32 cellular contexts compared by ENCODE assay signal in the genomic region with DNA sequence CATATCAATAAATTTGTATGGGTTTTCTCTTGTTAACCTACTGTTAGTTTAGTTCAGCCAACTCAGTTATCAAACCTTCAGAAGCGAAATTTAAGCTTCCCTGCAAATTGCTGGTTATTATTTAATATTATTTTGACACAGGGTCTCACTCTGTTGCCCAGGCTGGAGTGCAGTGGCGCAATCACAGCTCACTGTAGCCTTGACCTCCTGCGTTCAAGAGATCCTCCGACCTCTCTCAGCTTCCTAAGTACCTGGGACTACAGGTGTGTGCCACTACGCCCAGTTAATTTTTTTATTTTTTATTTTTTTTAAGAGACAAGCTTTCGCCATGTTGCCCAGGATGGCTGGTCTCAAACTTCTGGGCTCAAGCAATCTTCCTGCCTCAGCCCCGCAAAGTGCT.
"Had no signal": no experiment of that assay in that cellular context is flagged by ENCODE, and none has a peak within 500 bp of the region (broad histone marks: within the 10 kb centered on the region; RNA-seq: fewer than 3 reads in every experiment).

No MANE protein-coding gene starts in this region.

- H3K4me1 Mint-ChIP-seq: central memory CD8-positive, alpha-beta T cell had no signal

- H3K27ac Mint-ChIP-seq: activated B cell treated with CpG ODN at 0.5 μM for 24 hours; activated CD4-positive, alpha-beta memory T cell treated with anti-CD3 and anti-CD28 coated beads, Interleukin-2, amount 10 ng/mL, durations not matched to agents 7 days and 5 days; activated naive CD8-positive, alpha-beta T cell treated with anti-CD3 and anti-CD28 coated beads, Interleukin-2, amount 10 ng/mL, durations not matched to agents 7 days and 5 days; activated T-cell treated with anti-CD3 and anti-CD28 coated beads, Interleukin-2, amount 50 U/mL, for 72 hours; T-helper 1 cell treated with Interleukin-12 subunit alpha and Interleukin-12 subunit beta and Interleukin-4 antibody, amounts not matched to agents 30 μg/mL and 1 μg/mL, for 36 hours; T-helper 2 cell treated with Interferon-gamma antibody and Interleukin-4, amounts not matched to agents 5 μg/mL and 100 μg/mL, for 36 hours had no signal

- H3K9me3 ChIP-seq: ascending aorta, Peyer's patch, SJSA1, SK-N-SH had no signal

- H3K4me3 Mint-ChIP-seq: activated B cell treated with CpG ODN at 0.5 μM for 24 hours; activated CD4-positive, alpha-beta memory T cell treated with anti-CD3 and anti-CD28 coated beads, Interleukin-2, amount 10 ng/mL, durations not matched to agents 7 days and 5 days; activated naive CD4-positive, alpha-beta T cell treated with anti-CD3 and anti-CD28 coated beads, Interleukin-2, amount 50 U/mL, for 24 hours; activated naive CD8-positive, alpha-beta T cell treated with anti-CD3 and anti-CD28 coated beads, Interleukin-2, amount 10 ng/mL, durations not matched to agents 7 days and 5 days; activated T-cell treated with anti-CD3 and anti-CD28 coated beads, Interleukin-2, amount 50 U/mL, for 72 hours; activated T-helper 17 cell treated with anti-CD3 and anti-CD28 coated beads, Interleukin-2, amount 50 U/mL, for 72 hours; central memory CD8-positive, alpha-beta T cell; T-helper 1 cell treated with Interleukin-12 subunit alpha and Interleukin-12 subunit beta and Interleukin-4 antibody, amounts not matched to agents 30 μg/mL and 1 μg/mL, for 36 hours; T-helper 2 cell treated with Interferon-gamma antibody and Interleukin-4, amounts not matched to agents 5 μg/mL and 100 μg/mL, for 36 hours had no signal

- H3K36me3 ChIP-seq: Peyer's patch, SJSA1 had no signal

- ATAC-seq: activated T-cell treated with anti-CD3 and anti-CD28 coated beads, Interleukin-2, amount 50 U/mL, for 72 hours; activated T-helper 17 cell treated with anti-CD3 and anti-CD28 coated beads, Interleukin-2, amount 50 U/mL, for 72 hours had no signal

- H3K36me3 Mint-ChIP-seq: activated naive CD4-positive, alpha-beta T cell treated with anti-CD3 and anti-CD28 coated beads, Interleukin-2, amount 50 U/mL, for 24 hours; activated naive CD8-positive, alpha-beta T cell treated with anti-CD3 and anti-CD28 coated beads, Interleukin-2, amount 10 ng/mL, durations not matched to agents 7 days and 5 days had no signal

- H3K4me3 ChIP-seq: ascending aorta, cardiac muscle cell, Peyer's patch, SJSA1 had no signal

- H3K9me3 Mint-ChIP-seq: activated B cell treated with CpG ODN at 0.5 μM for 24 hours; activated CD4-positive, alpha-beta memory T cell treated with anti-CD3 and anti-CD28 coated beads, Interleukin-2, amount 10 ng/mL, durations not matched to agents 7 days and 5 days; activated naive CD4-positive, alpha-beta T cell treated with anti-CD3 and anti-CD28 coated beads, Interleukin-2, amount 50 U/mL, for 24 hours; activated naive CD8-positive, alpha-beta T cell treated with anti-CD3 and anti-CD28 coated beads, Interleukin-2, amount 10 ng/mL, durations not matched to agents 7 days and 5 days; activated T-cell treated with anti-CD3 and anti-CD28 coated beads, Interleukin-2, amount 50 U/mL, for 72 hours; activated T-helper 17 cell treated with anti-CD3 and anti-CD28 coated beads, Interleukin-2, amount 50 U/mL, for 72 hours; central memory CD8-positive, alpha-beta T cell; T-helper 1 cell treated with Interleukin-12 subunit alpha and Interleukin-12 subunit beta and Interleukin-4 antibody, amounts not matched to agents 30 μg/mL and 1 μg/mL, for 36 hours; T-helper 2 cell treated with Interferon-gamma antibody and Interleukin-4, amounts not matched to agents 5 μg/mL and 100 μg/mL, for 36 hours had no signal

- H3K27ac ChIP-seq: cardiac muscle cell, Peyer's patch, SJSA1 had no signal

- DNase-seq: activated B cell treated with CpG ODN at 0.5 μM for 24 hours; activated CD4-positive, alpha-beta memory T cell treated with anti-CD3 and anti-CD28 coated beads, Interleukin-2, amount 10 ng/mL, durations not matched to agents 7 days and 5 days; activated CD4-positive, alpha-beta T cell treated with anti-CD3 and anti-CD28 coated beads for 48 hours; activated CD4-positive, CD25-positive, alpha-beta regulatory T cell treated with anti-CD3 and anti-CD28 coated beads, Interleukin-2, amount 50 U/mL, for 72 hours; activated CD8-positive, alpha-beta memory T cell treated with anti-CD3 and anti-CD28 coated beads for 24 hours; activated effector memory CD4-positive, alpha-beta T cell treated with anti-CD3 and anti-CD28 coated beads, Interleukin-2, amount 50 U/mL, for 16 hours; activated naive CD4-positive, alpha-beta T cell; activated naive CD8-positive, alpha-beta T cell treated with anti-CD3 and anti-CD28 coated beads, Interleukin-2, amount 10 ng/mL, durations not matched to agents 7 days and 5 days; activated T-cell treated with anti-CD3 and anti-CD28 coated beads, Interleukin-2, amount 50 U/mL, for 1 hour; activated T-cell treated with anti-CD3 and anti-CD28 coated beads, Interleukin-2, amount 50 U/mL, for 72 hours; amygdala; KG1; NCI-H1105; NCI-H1417 treated with DMSO at 0.1 percent for 48 hours; NCI-H187 treated with DMSO at 0.1 percent for 48 hours; NCI-H2081; NCI-H345; NCI-H510A; NCI-H748 treated with DMSO at 0.1 percent for 48 hours; NK-92 treated with Interleukin-12 subunit alpha and Interleukin-12 subunit beta, amount 100 ng/mL, for 24 hours; Peyer's patch; RPMI8226; SHP77 treated with DMSO at 0.1 percent for 48 hours; SK-N-SH had no signal

- H3K27me3 ChIP-seq: ascending aorta, cardiac muscle cell, Peyer's patch, SJSA1 had no signal

- H3K4me1 ChIP-seq: Peyer's patch had no signal

- H3K27me3 Mint-ChIP-seq: activated B cell treated with CpG ODN at 0.5 μM for 24 hours; activated CD4-positive, alpha-beta memory T cell treated with anti-CD3 and anti-CD28 coated beads, Interleukin-2, amount 10 ng/mL, durations not matched to agents 7 days and 5 days; activated naive CD4-positive, alpha-beta T cell treated with anti-CD3 and anti-CD28 coated beads, Interleukin-2, amount 50 U/mL, for 24 hours; activated T-helper 17 cell treated with anti-CD3 and anti-CD28 coated beads, Interleukin-2, amount 50 U/mL, for 72 hours; central memory CD8-positive, alpha-beta T cell had no signal
